1 cellular context compared by ENCODE assay signal in genomic region chr3:146072061-146072460, GRCh38.
TF ChIP-seq lines count a peak whose summit lies in the region.

No MANE protein-coding gene starts in this region.

TF ChIP-seq in GM23338, 12 proteins besides CTCF, POLR2A, EP300 and RAD21 (continued from another document):
- TF ChIP-seq REST (IDR thresholded peaks at IDR 0.05; ENCODE audit: unreplicated experiment) (no peak), CREB1 (CRISPR knock-in tag; IDR thresholded peaks at IDR 0.05; ENCODE audit: low read depth) (no peak), EZH2 (IDR thresholded peaks at IDR 0.05; ENCODE audit: low read depth, unreplicated experiment) (no peak), ZNF331 (CRISPR knock-in tag; IDR thresholded peaks at IDR 0.05; ENCODE audit: low read depth) (no peak), ETS1 (IDR thresholded peaks at IDR 0.05) (no peak), POLR2AphosphoS5 (IDR thresholded peaks at IDR 0.05; ENCODE audit: low read depth) (no peak)
- TF ChIP-seq, protein P1, sequence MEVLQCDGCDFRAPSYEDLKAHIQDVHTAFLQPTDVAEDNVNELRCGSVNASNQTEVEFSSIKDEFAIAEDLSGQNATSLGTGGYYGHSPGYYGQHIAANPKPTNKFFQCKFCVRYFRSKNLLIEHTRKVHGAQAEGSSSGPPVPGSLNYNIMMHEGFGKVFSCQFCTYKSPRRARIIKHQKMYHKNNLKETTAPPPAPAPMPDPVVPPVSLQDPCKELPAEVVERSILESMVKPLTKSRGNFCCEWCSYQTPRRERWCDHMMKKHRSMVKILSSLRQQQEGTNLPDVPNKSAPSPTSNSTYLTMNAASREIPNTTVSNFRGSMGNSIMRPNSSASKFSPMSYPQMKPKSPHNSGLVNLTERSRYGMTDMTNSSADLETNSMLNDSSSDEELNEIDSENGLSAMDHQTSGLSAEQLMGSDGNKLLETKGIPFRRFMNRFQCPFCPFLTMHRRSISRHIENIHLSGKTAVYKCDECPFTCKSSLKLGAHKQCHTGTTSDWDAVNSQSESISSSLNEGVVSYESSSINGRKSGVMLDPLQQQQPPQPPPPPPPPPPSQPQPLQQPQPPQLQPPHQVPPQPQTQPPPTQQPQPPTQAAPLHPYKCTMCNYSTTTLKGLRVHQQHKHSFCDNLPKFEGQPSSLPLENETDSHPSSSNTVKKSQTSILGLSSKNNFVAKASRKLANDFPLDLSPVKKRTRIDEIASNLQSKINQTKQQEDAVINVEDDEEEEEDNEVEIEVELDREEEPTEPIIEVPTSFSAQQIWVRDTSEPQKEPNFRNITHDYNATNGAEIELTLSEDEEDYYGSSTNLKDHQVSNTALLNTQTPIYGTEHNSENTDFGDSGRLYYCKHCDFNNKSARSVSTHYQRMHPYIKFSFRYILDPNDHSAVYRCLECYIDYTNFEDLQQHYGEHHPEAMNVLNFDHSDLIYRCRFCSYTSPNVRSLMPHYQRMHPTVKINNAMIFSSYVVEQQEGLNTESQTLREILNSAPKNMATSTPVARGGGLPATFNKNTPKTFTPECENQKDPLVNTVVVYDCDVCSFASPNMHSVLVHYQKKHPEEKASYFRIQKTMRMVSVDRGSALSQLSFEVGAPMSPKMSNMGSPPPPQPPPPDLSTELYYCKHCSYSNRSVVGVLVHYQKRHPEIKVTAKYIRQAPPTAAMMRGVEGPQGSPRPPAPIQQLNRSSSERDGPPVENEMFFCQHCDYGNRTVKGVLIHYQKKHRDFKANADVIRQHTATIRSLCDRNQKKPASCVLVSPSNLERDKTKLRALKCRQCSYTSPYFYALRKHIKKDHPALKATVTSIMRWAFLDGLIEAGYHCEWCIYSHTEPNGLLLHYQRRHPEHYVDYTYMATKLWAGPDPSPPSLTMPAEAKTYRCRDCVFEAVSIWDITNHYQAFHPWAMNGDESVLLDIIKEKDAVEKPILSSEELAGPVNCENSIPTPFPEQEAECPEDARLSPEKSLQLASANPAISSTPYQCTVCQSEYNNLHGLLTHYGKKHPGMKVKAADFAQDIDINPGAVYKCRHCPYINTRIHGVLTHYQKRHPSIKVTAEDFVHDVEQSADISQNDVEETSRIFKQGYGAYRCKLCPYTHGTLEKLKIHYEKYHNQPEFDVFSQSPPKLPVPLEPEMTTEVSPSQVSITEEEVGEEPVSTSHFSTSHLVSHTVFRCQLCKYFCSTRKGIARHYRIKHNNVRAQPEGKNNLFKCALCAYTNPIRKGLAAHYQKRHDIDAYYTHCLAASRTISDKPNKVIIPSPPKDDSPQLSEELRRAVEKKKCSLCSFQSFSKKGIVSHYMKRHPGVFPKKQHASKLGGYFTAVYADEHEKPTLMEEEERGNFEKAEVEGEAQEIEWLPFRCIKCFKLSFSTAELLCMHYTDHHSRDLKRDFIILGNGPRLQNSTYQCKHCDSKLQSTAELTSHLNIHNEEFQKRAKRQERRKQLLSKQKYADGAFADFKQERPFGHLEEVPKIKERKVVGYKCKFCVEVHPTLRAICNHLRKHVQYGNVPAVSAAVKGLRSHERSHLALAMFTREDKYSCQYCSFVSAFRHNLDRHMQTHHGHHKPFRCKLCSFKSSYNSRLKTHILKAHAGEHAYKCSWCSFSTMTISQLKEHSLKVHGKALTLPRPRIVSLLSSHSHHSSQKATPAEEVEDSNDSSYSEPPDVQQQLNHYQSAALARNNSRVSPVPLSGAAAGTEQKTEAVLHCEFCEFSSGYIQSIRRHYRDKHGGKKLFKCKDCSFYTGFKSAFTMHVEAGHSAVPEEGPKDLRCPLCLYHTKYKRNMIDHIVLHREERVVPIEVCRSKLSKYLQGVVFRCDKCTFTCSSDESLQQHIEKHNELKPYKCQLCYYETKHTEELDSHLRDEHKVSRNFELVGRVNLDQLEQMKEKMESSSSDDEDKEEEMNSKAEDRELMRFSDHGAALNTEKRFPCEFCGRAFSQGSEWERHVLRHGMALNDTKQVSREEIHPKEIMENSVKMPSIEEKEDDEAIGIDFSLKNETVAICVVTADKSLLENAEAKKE (CRISPR knock-in tag; IDR thresholded peaks at IDR 0.05), result no peak
